Comparison of ENCODE assay signal across 1 cellular context in the genomic region with DNA sequence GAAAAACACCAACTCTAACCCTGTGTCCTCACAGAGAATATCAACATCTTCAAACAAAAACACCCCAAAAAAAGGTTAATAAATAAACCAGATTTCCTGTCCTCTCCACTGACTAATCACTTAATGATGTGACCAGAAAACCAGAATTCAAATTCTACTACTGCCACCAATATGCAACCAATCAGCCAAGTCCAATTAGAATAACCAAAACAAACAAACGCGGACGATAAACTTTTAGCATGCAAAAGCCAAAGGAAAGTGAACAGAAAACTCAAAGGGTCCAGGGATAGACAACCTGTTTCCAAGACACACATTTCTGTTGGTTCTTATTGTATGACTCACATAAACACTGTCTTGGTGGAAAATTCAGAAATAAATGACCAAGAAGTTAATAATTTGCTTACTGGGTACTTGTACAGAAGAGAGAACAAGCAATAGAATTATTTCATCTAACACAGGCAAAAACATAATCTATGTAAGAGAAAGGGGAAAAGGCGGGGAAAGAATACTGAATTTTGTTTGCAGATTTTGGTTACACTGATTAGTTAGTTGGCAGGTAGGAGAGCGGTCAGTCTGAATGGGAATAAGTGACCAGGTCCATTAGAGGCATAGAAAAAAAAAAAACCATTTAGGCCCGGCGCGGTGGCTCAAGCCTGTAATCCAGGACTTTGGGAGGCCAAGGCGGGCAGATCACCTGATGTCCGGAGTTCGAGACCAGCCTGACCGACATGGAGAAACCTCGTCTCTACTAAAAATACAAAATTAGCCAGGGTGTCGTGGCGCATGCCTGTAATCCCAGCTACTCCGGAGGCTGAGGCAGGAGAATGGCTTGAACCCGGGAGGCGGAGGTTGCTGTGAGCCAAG.
TF ChIP-seq lines count a peak whose summit lies in the region.

No MANE protein-coding gene starts in this region.

TF ChIP-seq in liver, 16 proteins besides CTCF, POLR2A, EP300 and RAD21 (continued from another document):
- no peak for TF ChIP-seq EGR1 (IDR thresholded peaks at IDR 0.05; ENCODE audit: low read depth in 2 of 2)
- peak; percentile 65 for TF ChIP-seq ZBTB33 (IDR thresholded peaks at IDR 0.05)
- peak; percentile 19 for TF ChIP-seq YY1 (IDR thresholded peaks at IDR 0.05)
